ENCODE assay signal across 9 cellular contexts in the genomic region with DNA sequence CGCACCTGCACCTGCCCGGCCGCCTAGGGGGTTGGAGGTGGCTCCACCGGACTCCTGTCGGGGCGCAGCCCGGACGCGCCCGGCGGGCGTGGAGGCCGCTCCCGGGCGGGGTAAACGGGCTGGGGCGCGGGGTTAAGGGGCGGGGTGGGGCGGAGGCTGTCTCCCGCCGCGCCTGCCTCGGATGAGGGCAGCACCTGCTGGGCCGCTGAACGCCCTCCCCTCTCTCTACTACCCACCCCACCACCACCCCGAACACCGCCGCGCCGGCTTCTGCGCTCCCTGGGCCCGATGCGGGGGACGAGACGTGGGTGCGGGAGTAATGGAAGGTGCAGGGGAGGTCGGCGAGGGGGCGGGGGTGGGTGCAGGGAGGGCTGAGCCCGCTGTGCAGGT.
DNase-seq lines count a peak whose midpoint lies in the region; ATAC-seq lines count a peak whose summit lies in the region.
"Had no signal": no experiment of that assay in that cellular context is flagged by ENCODE, and none has a peak within 500 bp of the region (broad histone marks: within the 10 kb centered on the region; RNA-seq: fewer than 3 reads in every experiment).

No MANE protein-coding gene starts in this region.

- DNase-seq in DMS79 treated with DMSO at 0.1 percent for 48 hours (lab: John Stamatoyannopoulos, UW): peak; percentile 25
- DNase-seq in DMS79 (lab: John Stamatoyannopoulos, UW): no peak
- DNase-seq in NCI-H2171 (lab: John Stamatoyannopoulos, UW): peak; percentile 31
- peak in 4 of 10 donors; percentile 10 to 29 (median 12) for DNase-seq in naive thymus-derived CD8-positive, alpha-beta T cell
- no peak for DNase-seq in COLO829 (ENCODE audit: low spot score)
- DNase-seq in NCI-H524 (lab: John Stamatoyannopoulos, UW): no peak
- DNase-seq: nephron progenitor cell had no signal

- POLR2A ChIA-PET in naive thymus-derived CD8-positive, alpha-beta T cell (lab: Charles Lee): no interaction called here

- H3K9me3 Mint-ChIP-seq in activated naive CD8-positive, alpha-beta T cell (ENCODE audit: low read depth): no peaks in the 10 kb centered on the region
- H3K9me3 Mint-ChIP-seq in naive thymus-derived CD8-positive, alpha-beta T cell: no peaks in the 10 kb centered on the region
- H3K9me3 Mint-ChIP-seq: nephron progenitor cell had no signal

- H3K27me3 Mint-ChIP-seq in activated naive CD8-positive, alpha-beta T cell: peaks cover 9% of the 10 kb centered on the region
- peaks cover 12 to 28% (median 20%) of the 10 kb centered on the region in 5 donors for H3K27me3 Mint-ChIP-seq in naive thymus-derived CD8-positive, alpha-beta T cell

- peak overlapping the region; percentile 80 for H3K4me3 Mint-ChIP-seq in activated naive CD8-positive, alpha-beta T cell
- H3K4me3 Mint-ChIP-seq in naive thymus-derived CD8-positive, alpha-beta T cell: peak overlapping the region; percentile 67 to 88 (median 84)
- H3K4me3 Mint-ChIP-seq: nephron progenitor cell had no signal

- H3K36me3 Mint-ChIP-seq in activated naive CD8-positive, alpha-beta T cell: peaks cover 2% of the 10 kb centered on the region
- no peaks in the 10 kb centered on the region for H3K36me3 Mint-ChIP-seq in naive thymus-derived CD8-positive, alpha-beta T cell

- H3K27ac Mint-ChIP-seq in activated naive CD8-positive, alpha-beta T cell: no peak overlapping the region
- peak overlapping the region in 6 of 10 donors; percentile 18 to 74 (median 64) for H3K27ac Mint-ChIP-seq in naive thymus-derived CD8-positive, alpha-beta T cell
- H3K27ac Mint-ChIP-seq: nephron progenitor cell had no signal

- peak; percentile 63 to 74 for ATAC-seq in naive thymus-derived CD8-positive, alpha-beta T cell
- no peak for ATAC-seq in HG03432 (IDR thresholded peaks at IDR 0.05; ENCODE audit: unreplicated experiment)

- peaks cover 26% of the 10 kb centered on the region for H3K4me1 Mint-ChIP-seq in activated naive CD8-positive, alpha-beta T cell (ENCODE audit: low read depth)
- H3K4me1 Mint-ChIP-seq in naive thymus-derived CD8-positive, alpha-beta T cell: peaks cover 7 to 44% (median 25%) of the 10 kb centered on the region in 4 donors

Comparison
In these comparisons a context has a peak if more than half of its experiments do, and no peak if none do; other contexts are left out.
1. DNase-seq: peak in DMS79 treated with DMSO at 0.1 percent for 48 hours (single experiment) and NCI-H2171 (single experiment); none in DMS79 (single experiment), COLO829 (single experiment) and NCI-H524 (0 of 2).